Comparison of ENCODE assay signal across 8 cellular contexts in genomic region chr5:88884435-88884877, GRCh38. TPM values are rescaled to one million over a fixed set of nuclear protein-coding genes. Genes with fewer than 3 reads are reported as not detected.
A peak's percentile ranks its signal among the peaks of the same experiment; 100 is the strongest.
DNase-seq lines count a peak whose midpoint lies in the region; ATAC-seq and TF ChIP-seq lines count a peak whose summit lies in the region.

No MANE protein-coding gene starts in this region.

- ATAC-seq in HG03432 (IDR thresholded peaks at IDR 0.05; ENCODE audit: unreplicated experiment): no peak
- no peak for ATAC-seq in HG02840 (IDR thresholded peaks at IDR 0.05; ENCODE audit: low FRiP score, unreplicated experiment)

- H3K36me3 ChIP-seq in ES-I3 (ENCODE audit: insufficient read depth, low read length) (no peaks in the 10 kb centered on the region), ectodermal cell (ENCODE audit: control insufficient read depth, insufficient read depth, low read length) (no peaks in the 10 kb centered on the region), neural progenitor cell (no peaks in the 10 kb centered on the region)

- peak overlapping the region; percentile 85 for H2AFZ ChIP-seq in neural progenitor cell (replicated peaks)

- peak overlapping the region; percentile 94 for H3K4me3 Mint-ChIP-seq in neural progenitor cell

- H3K4me3 ChIP-seq in ectodermal cell (ENCODE audit: insufficient read depth, low read depth, low read length) (peak overlapping the region; percentile 57), neural progenitor cell (peak overlapping the region; percentile 82)

- 1 to 5% methylated on average over 6 to 8 of the region's 10 CpGs for WGBS in ectodermal cell, 2 experiments

- H3K4me1 ChIP-seq in ES-I3 (ENCODE audit: insufficient read depth, low read length) (no peaks in the 10 kb centered on the region), ectodermal cell (ENCODE audit: control insufficient read depth, insufficient read depth, low read length) (peaks cover 3% of the 10 kb centered on the region), neural progenitor cell (peaks cover 9% of the 10 kb centered on the region)

- no peak for TF ChIP-seq CTCF in neural progenitor cell (IDR thresholded peaks at IDR 0.05)

- H3K4me1 Mint-ChIP-seq in neural progenitor cell: peaks cover 15% of the 10 kb centered on the region

- H3K9ac ChIP-seq in ES-I3 (ENCODE audit: low read depth, low read length) (peak overlapping the region; percentile 63; the same call in 1 of the 2 replicates), neural progenitor cell (no peak overlapping the region)

- H3K27ac Mint-ChIP-seq in neural progenitor cell: no peak overlapping the region

- H3K9me3 ChIP-seq in ES-I3 (ENCODE audit: control insufficient read depth, insufficient read depth, low read length) (no peaks in the 10 kb centered on the region), ectodermal cell (ENCODE audit: control insufficient read depth, low read length) (no peaks in the 10 kb centered on the region), neural progenitor cell (ENCODE audit: low read depth) (no peaks in the 10 kb centered on the region)

- no peaks in the 10 kb centered on the region for H3K9me3 Mint-ChIP-seq in neural progenitor cell

- no peaks in the 10 kb centered on the region for H3K36me3 Mint-ChIP-seq in neural progenitor cell

- H3K79me2 ChIP-seq in neural progenitor cell (ENCODE audit: low read depth): no peaks in the 10 kb centered on the region

- H3K27me3 ChIP-seq in ectodermal cell (ENCODE audit: control insufficient read depth, insufficient read depth, low read length, poor library complexity, severe bottlenecking): peaks cover 74% of the 10 kb centered on the region
- peaks cover 91% of the 10 kb centered on the region for H3K27me3 ChIP-seq in neural progenitor cell

- peak; percentile 43 for DNase-seq in NCI-H748 treated with DMSO at 0.1 percent for 48 hours (lab: John Stamatoyannopoulos, UW)
- DNase-seq in neural progenitor cell (ENCODE audit: low spot score): no peak
- DNase-seq in AG20443 (ENCODE audit: low spot score): no peak
- DNase-seq in GF-D8 (lab: John Stamatoyannopoulos, UW): no peak

- H3F3A ChIP-seq in neural progenitor cell (ENCODE audit: low read depth): peaks cover 38% of the 10 kb centered on the region

- peak overlapping the region; percentile 99 for H3K4me2 ChIP-seq in neural progenitor cell

- H4K20me1 ChIP-seq in neural progenitor cell (ENCODE audit: low read depth): no peaks in the 10 kb centered on the region

- H3K27me3 Mint-ChIP-seq in neural progenitor cell (ENCODE audit: insufficient read depth, low read depth): peaks cover 9% of the 10 kb centered on the region

- H3K27ac ChIP-seq in ectodermal cell (ENCODE audit: insufficient read depth, low read depth, low read length, poor library complexity, severe bottlenecking) (no peak overlapping the region), neural progenitor cell (no peak overlapping the region)

RNA-seq across cellular contexts. Expression of gene MEF2C, which starts 1.5 kb away (rescaled TPM):
- 3.6 TPM for polyA plus RNA-seq in ectodermal cell (2013, experiment 1 of 4)
- polyA plus RNA-seq in ectodermal cell (2013, experiment 2 of 4): 3.5 TPM
- 2.1 TPM for polyA plus RNA-seq in ectodermal cell (2013, experiment 3 of 4)
- 3.0 TPM for polyA plus RNA-seq in ectodermal cell (2013, experiment 4 of 4)
- 0.26 and 0.68 TPM in 2 replicates for total RNA-seq in neural progenitor cell (ENCODE audit: low replicate concordance)
